9 cellular contexts compared by ENCODE assay signal in genomic region chr12:117015811-117016210, GRCh38.
"Had no signal": no experiment of that assay in that cellular context is flagged by ENCODE, and none has a peak within 500 bp of the region (broad histone marks: within the 10 kb centered on the region; RNA-seq: fewer than 3 reads in every experiment).

No MANE protein-coding gene starts in this region.

- H3K27ac Mint-ChIP-seq: IgD-negative memory B cell had no signal

- ATAC-seq: HCT116 had no signal

- FAIRE-seq: HTR-8/SVneo had no signal

- H3K27me3 Mint-ChIP-seq: IgD-negative memory B cell had no signal

- DNase-seq: GM23248, GOT3, H7, KBM-7 had no signal

- H3K4me1 ChIP-seq: HAP-1 had no signal

- H3K4me3 ChIP-seq: GM23248, HAP-1 had no signal

- H3K9me3 ChIP-seq: HAP-1 had no signal

- H3K4me1 Mint-ChIP-seq: IgD-negative memory B cell had no signal

- H3K27ac ChIP-seq: GM23248, KMS-11 had no signal

- H3K4me3 Mint-ChIP-seq: IgD-negative memory B cell had no signal
